ENCODE assay signal across 8 cellular contexts in the genomic region with DNA sequence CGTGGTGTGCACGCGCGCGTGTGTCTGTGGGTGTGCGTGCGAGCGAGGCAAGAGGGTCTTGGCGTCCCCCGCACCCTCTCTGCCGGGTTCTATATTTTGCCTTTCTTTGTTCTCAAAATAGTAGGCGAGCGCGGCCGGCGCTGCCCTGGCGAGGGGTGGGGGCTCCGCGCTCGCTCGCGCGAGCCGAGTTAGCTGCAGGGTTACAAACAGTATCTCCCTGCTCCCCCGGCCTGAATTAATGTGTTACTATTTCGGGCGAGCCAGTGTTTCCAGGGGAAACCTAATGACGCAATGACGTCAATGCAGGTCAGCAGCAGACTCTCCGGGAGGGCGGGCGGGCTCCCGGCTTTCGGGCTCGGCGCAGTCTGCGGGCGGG.
DNase-seq lines count a peak whose midpoint lies in the region; ATAC-seq, FAIRE-seq and TF ChIP-seq lines count a peak whose summit lies in the region.

No MANE protein-coding gene starts in this region.

- H3K9me2 ChIP-seq in SK-N-SH: no peaks in the 10 kb centered on the region

- WGBS in SK-N-SH (ENCODE audit: low lambda C conversion rate): under 1% methylated on average over 32 of the region's 38 CpGs

- H3K79me2 ChIP-seq in SK-N-SH (ENCODE audit: insufficient read depth) (no peaks in the 10 kb centered on the region), endothelial cell of umbilical vein (ENCODE audit: control insufficient read depth, insufficient read depth, low read length) (no peaks in the 10 kb centered on the region)

- dilution Hi-C loops in endothelial cell of umbilical vein (cut with MboI; ENCODE audit: extremely low pct_ligation_motif_present, low sequenced_read_pairs): no loop called here

- no peaks in the 10 kb centered on the region for H3K36me3 ChIP-seq in SK-N-SH (replicated peaks in 1 of 2; ENCODE audit: control insufficient read depth in 1 of 2, insufficient read depth in 2 of 2, low read length in 1 of 2)
- H3K36me3 ChIP-seq in endothelial cell of umbilical vein (ENCODE audit: control insufficient read depth in 2 of 2, extremely low read depth in 1 of 2, insufficient read depth in 2 of 2, low read length in 2 of 2): no peaks in the 10 kb centered on the region
- H3K36me3 ChIP-seq in vagina: no peaks in the 10 kb centered on the region

- DNase-seq in Calu3: peak; percentile 54
- DNase-seq in SK-N-SH: peak; percentile 96
- DNase-seq in endothelial cell of umbilical vein (ENCODE audit: low read depth, low spot score): no peak
- peak; percentile 59 for DNase-seq in myocyte (ENCODE audit: low read depth)
- no peak for DNase-seq in vagina (ENCODE audit: extremely low spot score in 2 of 2)

- CTCF ChIA-PET in Calu3 (lab: Charles Lee) (no interaction called here), SK-N-SH (lab: Yijun Ruan, JAX) (interaction anchor here (0.6 to 22.8 kb wide), 5 partner anchors 14 to 50 kb away, joined by 3 to 175 read pairs (median 10); no protein-coding TSS in a partner anchor), endothelial cell of umbilical vein (lab: Charles Lee) (no interaction called here)

- no peaks in the 10 kb centered on the region for H3K9me1 ChIP-seq in endothelial cell of umbilical vein (replicated peaks; ENCODE audit: control insufficient read depth, extremely low read depth, insufficient read depth, low read length)

- no peak overlapping the region for H3K27ac Mint-ChIP-seq in Calu3 (ENCODE audit: unreplicated experiment)

- FAIRE-seq in endothelial cell of umbilical vein (lab: Jason Lieb, UNC): no peak

- H3F3A ChIP-seq in SK-N-SH (replicated peaks; ENCODE audit: insufficient read depth): peaks cover 22% of the 10 kb centered on the region

- TF ChIP-seq CTCF in Calu3 (IDR thresholded peaks at IDR 0.05; ENCODE audit: unreplicated experiment) (no peak), SK-N-SH (IDR thresholded peaks at IDR 0.05) (no peak), endothelial cell of umbilical vein (IDR thresholded peaks at IDR 0.05; ENCODE audit: extremely low read depth in 1 of 2, insufficient read depth in 1 of 2, low read depth in 1 of 2, low read length in 2 of 2) (no peak), vagina (IDR thresholded peaks at IDR 0.05) (no peak)

- H3K9ac ChIP-seq in SK-N-SH (peak overlapping the region; percentile 60; the same call in 1 of the 2 replicates), endothelial cell of umbilical vein (replicated peaks; ENCODE audit: extremely low read depth, insufficient read depth, low read length) (no peak overlapping the region)

- H3K4me1 ChIP-seq in SK-N-SH (ENCODE audit: control insufficient read depth in 1 of 2, insufficient read depth in 2 of 2, low read depth in 1 of 2, low read length in 1 of 2): peaks cover 6 to 11% of the 10 kb centered on the region in 2 experiments; a peak in 2 of 4 replicates
- H3K4me1 ChIP-seq in endothelial cell of umbilical vein (ENCODE audit: control insufficient read depth, extremely low read depth, insufficient read depth, low read length): peaks cover 2% of the 10 kb centered on the region
- H3K4me1 ChIP-seq in vagina: peaks cover 27% of the 10 kb centered on the region

- no peak for TF ChIP-seq RAD21 in Ishikawa (IDR thresholded peaks at IDR 0.05; ENCODE audit: low read depth)
- TF ChIP-seq RAD21 in SK-N-SH (IDR thresholded peaks at IDR 0.05; ENCODE audit: low read length): no peak

- H3K4me3 ChIP-seq in SK-N-SH (ENCODE audit: low read depth in 2 of 2, low read length in 1 of 2) (peak overlapping the region; percentile 63 to 68), endothelial cell of umbilical vein (replicated peaks in 1 of 3; ENCODE audit: insufficient read depth in 1 of 3, low read depth in 1 of 3, low read length in 3 of 3) (no peak overlapping the region), vagina (peak overlapping the region; percentile 38 to 39)

- intact Hi-C loops in Calu3 (cut with micrococcal nuclease; ENCODE audit: unreplicated experiment) (no loop called here), endothelial cell of umbilical vein (cut with micrococcal nuclease) (no loop called here), vagina (cut with DNase I) (no loop called here)

- H3K4me2 ChIP-seq in SK-N-SH: peak overlapping the region; percentile 99
- H3K4me2 ChIP-seq in endothelial cell of umbilical vein (ENCODE audit: insufficient read depth, low read length): peak overlapping the region; percentile 32

- no TSS peak for BruUV-seq in Calu3 (replicated peaks; lab: Mats Ljungman, UMichigan)
- no TSS peak for BruUV-seq in endothelial cell of umbilical vein (replicated peaks; lab: Mats Ljungman, UMichigan)

- H4K20me1 ChIP-seq in SK-N-SH (ENCODE audit: insufficient read depth) (no peaks in the 10 kb centered on the region), endothelial cell of umbilical vein (replicated peaks; ENCODE audit: control insufficient read depth, extremely low read depth, insufficient read depth, low read length) (no peaks in the 10 kb centered on the region)

- H3K27me3 ChIP-seq in SK-N-SH (ENCODE audit: insufficient read depth) (no peaks in the 10 kb centered on the region; the same call in 1 of the 2 replicates), endothelial cell of umbilical vein (ENCODE audit: control insufficient read depth in 2 of 2, insufficient read depth in 2 of 2, low read length in 2 of 2) (peaks cover 61 to 64% of the 10 kb centered on the region in 2 experiments), vagina (peaks cover 10% of the 10 kb centered on the region)

- H2AFZ ChIP-seq in SK-N-SH (ENCODE audit: low read depth) (peak overlapping the region; percentile 90; the same call in 1 of the 2 replicates), endothelial cell of umbilical vein (ENCODE audit: low read depth, low read length) (no peak overlapping the region)

- no peak for TF ChIP-seq POLR2A in endothelial cell of umbilical vein (IDR thresholded peaks at IDR 0.05; ENCODE audit: low read depth, low read length)
- no peak for TF ChIP-seq POLR2A in vagina (IDR thresholded peaks at IDR 0.05)

- peak overlapping the region; percentile 72 for H3K4me3 Mint-ChIP-seq in Calu3 (ENCODE audit: low read depth, unreplicated experiment)

- peaks cover 60% of the 10 kb centered on the region for H3K27me3 Mint-ChIP-seq in Calu3 (ENCODE audit: unreplicated experiment)

- H3K9me3 Mint-ChIP-seq in Calu3 (ENCODE audit: low read depth, unreplicated experiment): no peaks in the 10 kb centered on the region

- POLR2A ChIA-PET in SK-N-SH (lab: Yijun Ruan, JAX): interaction anchor here (1.3 kb wide), 1 partner anchor 149 kb away, joined by 3 read pairs; no protein-coding TSS in a partner anchor
- POLR2A ChIA-PET in endothelial cell of umbilical vein (lab: Charles Lee): no interaction called here

- no peaks in the 10 kb centered on the region for H3K9me3 ChIP-seq in SK-N-SH
- no peaks in the 10 kb centered on the region for H3K9me3 ChIP-seq in endothelial cell of umbilical vein (replicated peaks; ENCODE audit: control insufficient read depth, insufficient read depth, low read length)
- H3K9me3 ChIP-seq in vagina: no peaks in the 10 kb centered on the region

- H3K27ac ChIP-seq in SK-N-SH (ENCODE audit: low read depth in 2 of 2, low read length in 1 of 2) (no peak overlapping the region; a peak in 1 of 4 replicates), endothelial cell of umbilical vein (ENCODE audit: insufficient read depth, low read depth, low read length) (no peak overlapping the region), vagina (no peak overlapping the region)

- peaks cover 29% of the 10 kb centered on the region for H3K4me1 Mint-ChIP-seq in Calu3 (ENCODE audit: low read depth, unreplicated experiment)

- TF ChIP-seq EP300 in Ishikawa (IDR thresholded peaks at IDR 0.05; ENCODE audit: borderline replicate concordance) (no peak), SK-N-SH (IDR thresholded peaks at IDR 0.05; ENCODE audit: borderline replicate concordance in 1 of 2, low read depth in 1 of 2, low read length in 1 of 2) (no peak)

- ATAC-seq in GM18520 (IDR thresholded peaks at IDR 0.05; ENCODE audit: unreplicated experiment) (no peak), HG02588 (IDR thresholded peaks at IDR 0.05; ENCODE audit: unreplicated experiment) (no peak)

- H3K36me3 Mint-ChIP-seq in Calu3 (ENCODE audit: insufficient read depth, unreplicated experiment): peaks cover 23% of the 10 kb centered on the region

TF ChIP-seq in Ishikawa, 13 proteins besides CTCF, POLR2A, EP300 and RAD21 (continues in another document):
- TF ChIP-seq ZBTB7A (IDR thresholded peaks at IDR 0.05; ENCODE audit: low read depth) (peak; percentile 81), FOXM1 (IDR thresholded peaks at IDR 0.05; ENCODE audit: borderline replicate concordance, low read depth) (no peak), TEAD4 (IDR thresholded peaks at IDR 0.05) (no peak)
- TF ChIP-seq, protein P1, sequence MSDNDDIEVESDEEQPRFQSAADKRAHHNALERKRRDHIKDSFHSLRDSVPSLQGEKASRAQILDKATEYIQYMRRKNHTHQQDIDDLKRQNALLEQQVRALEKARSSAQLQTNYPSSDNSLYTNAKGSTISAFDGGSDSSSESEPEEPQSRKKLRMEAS (IDR thresholded peaks at IDR 0.05): no peak

TF ChIP-seq in SK-N-SH, 30 proteins besides CTCF, POLR2A, EP300 and RAD21:
- TF ChIP-seq MEF2A (IDR thresholded peaks at IDR 0.05; ENCODE audit: borderline replicate concordance, low read depth): peak; percentile 83
- no peak for TF ChIP-seq TAF1 (IDR thresholded peaks at IDR 0.05; ENCODE audit: borderline replicate concordance, low read depth, low read length)

TF ChIP-seq in endothelial cell of umbilical vein, 7 proteins besides CTCF, POLR2A, EP300 and RAD21:
- TF ChIP-seq EZH2 (IDR thresholded peaks at IDR 0.05; ENCODE audit: borderline replicate concordance, low read depth, low read length, severe bottlenecking): peak; percentile 13
- no peak for TF ChIP-seq MYC (IDR thresholded peaks at IDR 0.05; ENCODE audit: low read depth, low read length)
- no peak for TF ChIP-seq POLR2AphosphoS5 (IDR thresholded peaks at IDR 0.05; ENCODE audit: insufficient read depth, low read depth, low read length)

Comparison
In these comparisons a context has a peak if more than half of its experiments do, and no peak if none do; other contexts are left out.
1. DNase-seq: peak in Calu3 (single experiment), SK-N-SH (single experiment) and myocyte (single experiment); none in endothelial cell of umbilical vein (single experiment) and vagina (0 of 2).
2. H3K4me3 ChIP-seq: peak in SK-N-SH (2 of 2) and vagina (2 of 2); none in endothelial cell of umbilical vein (0 of 3).